ENCODE assay signal across 11 cellular contexts in genomic region chr11:36030707-36031365, GRCh38.
A peak's percentile ranks its signal among the peaks of the same experiment; 100 is the strongest.
DNase-seq lines count a peak whose midpoint lies in the region; ATAC-seq and TF ChIP-seq lines count a peak whose summit lies in the region.
"Had no signal": no experiment of that assay in that cellular context is flagged by ENCODE, and none has a peak within 500 bp of the region (broad histone marks: within the 10 kb centered on the region; RNA-seq: fewer than 3 reads in every experiment).

No MANE protein-coding gene starts in this region.

- DNase-seq in BE2C (peak; percentile 33), MM.1S (no peak), dedifferentiated amniotic fluid mesenchymal stem cell (ENCODE audit: extremely low spot score) (peak; percentile 56), myocyte (ENCODE audit: low read depth) (peak; percentile 84), SKM-1 (lab: John Stamatoyannopoulos, UW; ENCODE audit: unreplicated experiment) (no peak), kidney glomerular epithelial cell (lab: John Stamatoyannopoulos, UW) (no peak)
- DNase-seq in activated CD8-positive, alpha-beta T cell treated with anti-CD3 and anti-CD28 coated beads for 36 hours: no peak
- no peak for DNase-seq in activated T-cell treated with anti-CD3 and anti-CD28 coated beads, Interleukin-2, amount 50 U/mL, for 4 hours
- DNase-seq: CD8-positive, alpha-beta memory T cell; NCI-H510A treated with DMSO at 0.1 percent for 48 hours had no signal

- no peak overlapping the region for H3K27ac Mint-ChIP-seq in activated CD8-positive, alpha-beta T cell treated with anti-CD3 and anti-CD28 coated beads for 36 hours
- H3K27ac Mint-ChIP-seq: CD8-positive, alpha-beta memory T cell had no signal

- H3K4me3 Mint-ChIP-seq in activated CD8-positive, alpha-beta T cell treated with anti-CD3 and anti-CD28 coated beads for 36 hours: no peak overlapping the region
- H3K4me3 Mint-ChIP-seq in activated T-cell treated with anti-CD3 and anti-CD28 coated beads, Interleukin-2, amount 50 U/mL, for 4 hours: no peak overlapping the region
- H3K4me3 Mint-ChIP-seq: CD8-positive, alpha-beta memory T cell had no signal

- 0 out of 2 replicates have a peak overlapping the region, but pooled peaks have one; percentile 24 for H2AFZ ChIP-seq in MM.1S (ENCODE audit: low read length)

- no peaks in the 10 kb centered on the region for H3K36me3 Mint-ChIP-seq in activated CD8-positive, alpha-beta T cell treated with anti-CD3 and anti-CD28 coated beads for 36 hours (ENCODE audit: low read depth)
- H3K36me3 Mint-ChIP-seq in activated T-cell treated with anti-CD3 and anti-CD28 coated beads, Interleukin-2, amount 50 U/mL, for 4 hours (ENCODE audit: insufficient read depth): no peaks in the 10 kb centered on the region
- H3K36me3 Mint-ChIP-seq: CD8-positive, alpha-beta memory T cell had no signal

- H3K27me3 Mint-ChIP-seq in activated CD8-positive, alpha-beta T cell treated with anti-CD3 and anti-CD28 coated beads for 36 hours: no peaks in the 10 kb centered on the region
- H3K27me3 Mint-ChIP-seq in activated T-cell treated with anti-CD3 and anti-CD28 coated beads, Interleukin-2, amount 50 U/mL, for 4 hours (ENCODE audit: low read depth): peaks cover 1% of the 10 kb centered on the region

- H3K9ac ChIP-seq in MM.1S (ENCODE audit: low read length): no peak overlapping the region

- no peaks in the 10 kb centered on the region for H3K79me2 ChIP-seq in MM.1S (ENCODE audit: low read length)

- intact Hi-C loops in activated CD8-positive, alpha-beta T cell treated with anti-CD3 and anti-CD28 coated beads for 36 hours (cut with micrococcal nuclease): no loop called here

- H3K27me3 ChIP-seq in BE2C (no peaks in the 10 kb centered on the region), MM.1S (replicated peaks; ENCODE audit: insufficient read depth, low read length) (no peaks in the 10 kb centered on the region)

- TF ChIP-seq CTCF in BE2C (IDR thresholded peaks at IDR 0.05; ENCODE audit: low read depth, low read length) (0 out of 2 replicates have a peak, but pooled peaks have one; percentile 3), MM.1S (IDR thresholded peaks at IDR 0.05; ENCODE audit: low read length) (no peak)
- TF ChIP-seq CTCF in activated CD8-positive, alpha-beta T cell treated with anti-CD3 and anti-CD28 coated beads for 36 hours (IDR thresholded peaks at IDR 0.05): no peak

- no peaks in the 10 kb centered on the region for H3F3A ChIP-seq in MM.1S (ENCODE audit: insufficient read depth, low read length)

- no peaks in the 10 kb centered on the region for H3K9me3 ChIP-seq in BE2C
- no peaks in the 10 kb centered on the region for H3K9me3 ChIP-seq in MM.1S (replicated peaks; ENCODE audit: insufficient read depth, low read length)

- H3K9me3 Mint-ChIP-seq in activated CD8-positive, alpha-beta T cell treated with anti-CD3 and anti-CD28 coated beads for 36 hours: no peaks in the 10 kb centered on the region
- H3K9me3 Mint-ChIP-seq in activated T-cell treated with anti-CD3 and anti-CD28 coated beads, Interleukin-2, amount 50 U/mL, for 4 hours: no peaks in the 10 kb centered on the region
- H3K9me3 Mint-ChIP-seq: CD8-positive, alpha-beta memory T cell had no signal

- no peaks in the 10 kb centered on the region for H3K4me1 Mint-ChIP-seq in activated CD8-positive, alpha-beta T cell treated with anti-CD3 and anti-CD28 coated beads for 36 hours (ENCODE audit: low read depth)
- H3K4me1 Mint-ChIP-seq in activated T-cell treated with anti-CD3 and anti-CD28 coated beads, Interleukin-2, amount 50 U/mL, for 4 hours (ENCODE audit: low read depth): no peaks in the 10 kb centered on the region
- H3K4me1 Mint-ChIP-seq: CD8-positive, alpha-beta memory T cell had no signal

- H4K20me1 ChIP-seq in MM.1S (ENCODE audit: insufficient read depth, low read length): no peaks in the 10 kb centered on the region

- no peaks in the 10 kb centered on the region for H3K36me3 ChIP-seq in BE2C
- H3K36me3 ChIP-seq in MM.1S (replicated peaks; ENCODE audit: insufficient read depth, low read length): no peaks in the 10 kb centered on the region

- H3K9me2 ChIP-seq in MM.1S (replicated peaks; ENCODE audit: insufficient read depth, low read length): no peaks in the 10 kb centered on the region

- ATAC-seq in activated CD8-positive, alpha-beta T cell treated with anti-CD3 and anti-CD28 coated beads for 36 hours: no peak
- ATAC-seq in activated T-cell treated with anti-CD3 and anti-CD28 coated beads, Interleukin-2, amount 50 U/mL, for 4 hours: no peak
- ATAC-seq: activated CD4-positive, CD25-positive, alpha-beta regulatory T cell treated with anti-CD3 and anti-CD28 coated beads, Interleukin-2, amount 50 U/mL, for 24 hours had no signal

- H3K4me3 ChIP-seq in BE2C (ENCODE audit: low read depth, low read length): no peak overlapping the region
- no peak overlapping the region for H3K4me3 ChIP-seq in MM.1S (ENCODE audit: low read length)

- H3K4me2 ChIP-seq in MM.1S (ENCODE audit: low read depth, low read length): peak overlapping the region; percentile 8; the same call in 1 of the 2 replicates

- POLR2A ChIA-PET in activated CD8-positive, alpha-beta T cell treated with anti-CD3 and anti-CD28 coated beads for 36 hours (lab: Charles Lee): no interaction called here

- H3K27ac ChIP-seq in MM.1S (ENCODE audit: low read length): no peak overlapping the region

- CTCF ChIA-PET in activated CD8-positive, alpha-beta T cell treated with anti-CD3 and anti-CD28 coated beads for 36 hours (lab: Charles Lee): no interaction called here

- H3K4me1 ChIP-seq in BE2C (peaks cover 8% of the 10 kb centered on the region), MM.1S (ENCODE audit: low read length) (peaks cover 11% of the 10 kb centered on the region)

Comparison
In these comparisons a context has a peak if more than half of its experiments do, and no peak if none do; other contexts are left out.
1. DNase-seq: peak in BE2C (single experiment), dedifferentiated amniotic fluid mesenchymal stem cell (single experiment) and myocyte (single experiment); none in MM.1S (single experiment), SKM-1 (single experiment), activated CD8-positive, alpha-beta T cell treated with anti-CD3 and anti-CD28 coated beads for 36 hours (single experiment), activated T-cell treated with anti-CD3 and anti-CD28 coated beads, Interleukin-2, amount 50 U/mL, for 4 hours (single experiment) and kidney glomerular epithelial cell (single experiment).